26 cellular contexts compared by ENCODE assay signal in the genomic region with DNA sequence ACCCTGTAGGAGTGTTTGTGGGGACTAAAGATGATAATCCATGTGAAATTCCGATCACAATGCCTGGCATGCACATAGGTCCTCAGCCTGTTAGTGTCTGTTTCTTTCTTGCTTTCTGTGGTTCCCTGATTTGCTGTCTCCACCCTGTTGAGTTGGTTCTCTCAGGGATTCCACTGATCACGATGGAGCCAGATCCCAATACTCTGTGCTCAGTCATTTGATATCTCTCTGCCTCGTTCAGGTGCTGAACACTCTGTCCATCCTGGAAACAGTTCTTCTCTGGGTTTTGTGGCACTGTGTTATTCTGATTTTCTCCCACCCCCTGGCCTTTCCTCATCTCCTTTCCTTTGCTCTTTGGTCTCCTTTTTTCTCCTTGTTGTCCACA.
DNase-seq lines count a peak whose midpoint lies in the region; ATAC-seq, FAIRE-seq and TF ChIP-seq lines count a peak whose summit lies in the region.
"Had no signal": no experiment of that assay in that cellular context is flagged by ENCODE, and none has a peak within 500 bp of the region (broad histone marks: within the 10 kb centered on the region; RNA-seq: fewer than 3 reads in every experiment).

No MANE protein-coding gene starts in this region.

- H3K9me3 Mint-ChIP-seq in CD14-positive monocyte (peaks cover 0 to 1% (median 0%) of the 10 kb centered on the region in 7 donors), H9 (no peaks in the 10 kb centered on the region)
- H3K9me3 Mint-ChIP-seq: activated naive CD4-positive, alpha-beta T cell treated with anti-CD3 and anti-CD28 coated beads for 36 hours; nephron progenitor cell had no signal

- H2BK120ac ChIP-seq in mesenchymal stem cell (ENCODE audit: low read depth, low read length) (no peak overlapping the region), H9 (ENCODE audit: low read depth, low read length, poor library complexity, severe bottlenecking) (no peak overlapping the region)

- H3K4ac ChIP-seq in mesenchymal stem cell (ENCODE audit: low read depth in 1 of 2, low read length in 2 of 2) (no peak overlapping the region), H9 (ENCODE audit: low read depth, low read length) (no peak overlapping the region)

- TF ChIP-seq CTCF in A549 (IDR thresholded peaks at IDR 0.05) (no peak), CD14-positive monocyte (IDR thresholded peaks at IDR 0.05) (no peak), Panc1 (IDR thresholded peaks at IDR 0.05) (no peak), H9 (conservative IDR thresholded peaks at IDR 0.05) (no peak), GM13976 (IDR thresholded peaks at IDR 0.05; ENCODE audit: borderline replicate concordance, control extremely low read depth, extremely low read depth, insufficient read depth, missing control alignments) (no peak)

- H4K91ac ChIP-seq in mesenchymal stem cell (ENCODE audit: low read length) (no peak overlapping the region), H9 (ENCODE audit: insufficient read length, low read depth, low read length) (no peak overlapping the region)

- no peak overlapping the region for H2BK12ac ChIP-seq in mesenchymal stem cell (ENCODE audit: low read length in 2 of 2)
- H2BK12ac ChIP-seq in H9 (ENCODE audit: insufficient read length, low read depth, low read length): no peak overlapping the region

- peak overlapping the region; percentile 67 to 78 for H3K27ac ChIP-seq in A549
- H3K27ac ChIP-seq in Panc1 (ENCODE audit: low read length): peak overlapping the region; percentile 99
- H3K27ac ChIP-seq in mesenchymal stem cell (ENCODE audit: low read length, poor library complexity, severe bottlenecking): peak overlapping the region; percentile 43
- H3K27ac ChIP-seq in H9 (ENCODE audit: insufficient read length, low read depth, low read length): no peak overlapping the region
- H3K27ac ChIP-seq: C4-2B, lower lobe of right lung, PC-9, suprapubic skin, upper lobe of right lung had no signal

- no peak overlapping the region for H3K56ac ChIP-seq in H9 (ENCODE audit: insufficient read length, low read depth, low read length)

- H4K8ac ChIP-seq in mesenchymal stem cell (ENCODE audit: low read length) (no peak overlapping the region), H9 (replicated peaks; ENCODE audit: insufficient read length, low read depth, low read length) (no peak overlapping the region)

- no TSS peak for BruUV-seq in Panc1 (replicated peaks; lab: Mats Ljungman, UMichigan)

- intact Hi-C loops in CD14-positive monocyte (cut with micrococcal nuclease): no loop called here
- intact Hi-C loops in Panc1 (cut with micrococcal nuclease; ENCODE audit: unreplicated experiment): no loop called here

- H3K36me3 ChIP-seq in Panc1 (ENCODE audit: control insufficient read depth, insufficient read depth, low read length): no peaks in the 10 kb centered on the region
- H3K36me3 ChIP-seq in mesenchymal stem cell (ENCODE audit: control insufficient read depth in 1 of 2, insufficient read depth in 2 of 2, low read depth in 1 of 2, low read length in 2 of 2): no peaks in the 10 kb centered on the region
- H3K36me3 ChIP-seq: lower lobe of right lung, suprapubic skin, upper lobe of right lung had no signal

- in situ Hi-C loops in Panc1 (cut with HindIII; ENCODE audit: low pct_unique_long_range_greater_than_20kb, low sequenced_read_pairs) (no loop called here), GM13976 (cut with MboI; ENCODE audit: low sequenced_read_pairs, unreplicated experiment) (no loop called here)

- peak; percentile 31 to 56; a peak in 4 of 6 replicates for ATAC-seq in A549
- ATAC-seq in Panc1: 0 out of 2 replicates have a peak, but pooled peaks have one; percentile 8
- ATAC-seq: lower lobe of right lung, mucosa of descending colon, upper lobe of right lung had no signal

- H3T11ph ChIP-seq in H9 (ENCODE audit: low read length): no peak overlapping the region

- no peak for FAIRE-seq in A549 (lab: Jason Lieb, UNC)
- FAIRE-seq: bronchial epithelial cell, kidney had no signal

- H3K4me1 Mint-ChIP-seq in CD14-positive monocyte: peaks cover 72% of the 10 kb centered on the region
- peaks cover 31 to 34% of the 10 kb centered on the region in 2 experiments for H3K4me1 Mint-ChIP-seq in H9

- WGBS in A549 (ENCODE audit: missing lambda C conversion rate): 10% methylated on average over 3 of the region's 3 CpGs
- WGBS in mesenchymal stem cell: 90% methylated on average over 3 of the region's 3 CpGs
- WGBS in H9 (ENCODE audit: extremely low coverage, insufficient read length, low lambda C conversion rate): no CpG with 5 or more reads among the region's 3 CpGs

- H3K36me3 Mint-ChIP-seq in CD14-positive monocyte (peaks cover 48 to 51% of the 10 kb centered on the region in 2 donors), H9 (ENCODE audit: insufficient read depth in 1 of 3, low read depth in 3 of 3) (no peaks in the 10 kb centered on the region; a peak in 1 of 7 replicates)

- H2AK5ac ChIP-seq in mesenchymal stem cell (ENCODE audit: low read length, severe bottlenecking): peak overlapping the region; percentile 87
- H2AK5ac ChIP-seq in H9 (ENCODE audit: insufficient read length, low read length): no peak overlapping the region

- H3K23me2 ChIP-seq in H9 (ENCODE audit: insufficient read length, low read depth, low read length, poor library complexity, severe bottlenecking): no peaks in the 10 kb centered on the region

- H3K23ac ChIP-seq in mesenchymal stem cell (ENCODE audit: low read length in 2 of 2) (no peak overlapping the region), H9 (ENCODE audit: insufficient read length, low read depth, low read length) (no peak overlapping the region)

- no peak overlapping the region for H4K5ac ChIP-seq in H9 (ENCODE audit: insufficient read length, low read depth, low read length)

- TF ChIP-seq POLR2A in A549 (IDR thresholded peaks at IDR 0.05; ENCODE audit: low read length): no peak

- H3K4me3 Mint-ChIP-seq in CD14-positive monocyte (no peak overlapping the region), H9 (no peak overlapping the region)
- H3K4me3 Mint-ChIP-seq: activated naive CD4-positive, alpha-beta T cell treated with anti-CD3 and anti-CD28 coated beads for 36 hours; nephron progenitor cell had no signal

- CTCF ChIA-PET in A549 (lab: Yijun Ruan, JAX): interaction anchor here (0.6 to 2.5 kb wide), 5 partner anchors 10 to 60 kb away, joined by 3 to 9 read pairs (median 4); a partner anchor contains a TSS
- CTCF ChIA-PET in Panc1 (lab: Charles Lee): no interaction called here

- no peaks in the 10 kb centered on the region for H3K79me2 ChIP-seq in H9 (ENCODE audit: insufficient read depth, low read length)

- H2BK5ac ChIP-seq in mesenchymal stem cell (ENCODE audit: low read depth, low read length, poor library complexity, severe bottlenecking) (no peak overlapping the region), H9 (ENCODE audit: insufficient read length, low read length) (no peak overlapping the region)

- TF ChIP-seq RAD21 in A549 (conservative IDR thresholded peaks at IDR 0.05 in 1 of 2, IDR thresholded peaks at IDR 0.05 in 1 of 2): no peak

- H3K27ac Mint-ChIP-seq in CD14-positive monocyte: peak overlapping the region in 4 of 7 donors; percentile 0 to 67 (median 16)
- no peak overlapping the region for H3K27ac Mint-ChIP-seq in H9
- H3K27ac Mint-ChIP-seq: activated naive CD4-positive, alpha-beta T cell treated with anti-CD3 and anti-CD28 coated beads for 36 hours; nephron progenitor cell had no signal

- H3K27me3 Mint-ChIP-seq in CD14-positive monocyte (ENCODE audit: low read depth in 3 of 3) (no peaks in the 10 kb centered on the region), H9 (ENCODE audit: low read depth) (no peaks in the 10 kb centered on the region)

- no peaks in the 10 kb centered on the region for H4K20me1 ChIP-seq in H9 (ENCODE audit: control insufficient read depth, insufficient read depth, insufficient read length)

- H3K4me3 ChIP-seq in A549: peak overlapping the region; percentile 7; the same call in 1 of the 3 replicates
- H3K4me3 ChIP-seq in Panc1 (ENCODE audit: low read depth in 2 of 2, low read length in 2 of 2): peak overlapping the region in 1 of 2 experiments; percentile 1; a peak in 1 of 4 replicates
- H3K4me3 ChIP-seq in mesenchymal stem cell (ENCODE audit: insufficient read depth in 1 of 2, low read depth in 1 of 2, low read length in 2 of 2): no peak overlapping the region
- H3K4me3 ChIP-seq: lower lobe of right lung, mucosa of descending colon, PC-9, suprapubic skin, upper lobe of right lung had no signal

- no peaks in the 10 kb centered on the region for H3K9me3 ChIP-seq in A549
- H3K9me3 ChIP-seq in Panc1 (ENCODE audit: control insufficient read depth, insufficient read depth, low read depth, low read length): no peaks in the 10 kb centered on the region
- H3K9me3 ChIP-seq in mesenchymal stem cell (ENCODE audit: control insufficient read depth, low read length): no peaks in the 10 kb centered on the region
- H3K9me3 ChIP-seq in H9 (ENCODE audit: control insufficient read depth, low read depth, low read length): no peaks in the 10 kb centered on the region
- H3K9me3 ChIP-seq: lower lobe of right lung, mucosa of descending colon, suprapubic skin, upper lobe of right lung had no signal

- DNase-seq in A549 (ENCODE audit: low read depth in 1 of 2, low spot score in 1 of 2) (no peak), CD14-positive monocyte (ENCODE audit: low spot score) (no peak), Panc1 (ENCODE audit: low read depth, low spot score) (no peak), mesenchymal stem cell (no peak), H9 (no peak), HuH-7 (ENCODE audit: low spot score) (no peak), GM13976 (ENCODE audit: low spot score) (no peak), NCI-H345 treated with DMSO at 0.1 percent for 48 hours (lab: John Stamatoyannopoulos, UW; ENCODE audit: unreplicated experiment) (no peak)
- DNase-seq: activated CD4-positive, alpha-beta T cell treated with anti-CD3 and anti-CD28 coated beads, Interleukin-2, amount 50 U/mL, for 48 hours; activated CD4-positive, CD25-positive, alpha-beta regulatory T cell; activated naive CD4-positive, alpha-beta T cell treated with anti-CD3 and anti-CD28 coated beads for 36 hours; amygdala; cortex of kidney; kidney; lower lobe of right lung; mucosa of descending colon; NCI-H1105; nephron progenitor cell; PC-9; SHP77 treated with DMSO at 0.1 percent for 48 hours; stimulated activated CD4-positive, alpha-beta T cell treated with anti-CD3 and anti-CD28 coated beads, Interleukin-15, amount 100 ng/mL, for 24 hours; stimulated activated naive CD4-positive, alpha-beta T cell; upper lobe of right lung had no signal

- H2AFZ ChIP-seq in mesenchymal stem cell (ENCODE audit: low read depth, low read length) (no peak overlapping the region), H9 (ENCODE audit: low read length) (no peak overlapping the region)
- H2AFZ ChIP-seq: PC-9 had no signal

- POLR2A ChIA-PET in A549 (lab: Yijun Ruan, JAX) (interaction anchor here (0.9 to 1.0 kb wide), 3 partner anchors 8 to 61 kb away, joined by 3 read pairs; a partner anchor contains a TSS), Panc1 (lab: Charles Lee) (no interaction called here)

- H3K14ac ChIP-seq in mesenchymal stem cell (ENCODE audit: low read length in 2 of 2) (no peak overlapping the region), H9 (ENCODE audit: insufficient read depth, low read length) (no peak overlapping the region)

- H3K4me1 ChIP-seq in A549 (peaks cover 92% of the 10 kb centered on the region), Panc1 (ENCODE audit: control insufficient read depth, insufficient read depth, low read length) (peaks cover 80% of the 10 kb centered on the region), mesenchymal stem cell (ENCODE audit: control insufficient read depth, insufficient read depth, low read depth, low read length) (peaks cover 16% of the 10 kb centered on the region), H9 (ENCODE audit: insufficient read depth, low read length) (no peaks in the 10 kb centered on the region; the same call in 1 of the 2 replicates)

- no peak for TF ChIP-seq EP300 in A549 (IDR thresholded peaks at IDR 0.05)

- peak overlapping the region; percentile 78 for H3K4me2 ChIP-seq in A549
- H3K4me2 ChIP-seq in mesenchymal stem cell (ENCODE audit: low read length, poor library complexity, severe bottlenecking): peak overlapping the region; percentile 23
- H3K4me2 ChIP-seq in H9 (ENCODE audit: insufficient read depth, insufficient read length, low read length): no peak overlapping the region
- H3K4me2 ChIP-seq: PC-9 had no signal

- H2BK15ac ChIP-seq in mesenchymal stem cell (ENCODE audit: low read depth, poor library complexity, severe bottlenecking): no peak overlapping the region
- H2BK15ac ChIP-seq in H9 (ENCODE audit: low read depth, low read length): no peak overlapping the region

- peaks cover 29% of the 10 kb centered on the region for H3K79me1 ChIP-seq in mesenchymal stem cell (replicated peaks; ENCODE audit: low read length, poor library complexity, severe bottlenecking)
- H3K79me1 ChIP-seq in H9 (ENCODE audit: insufficient read depth, low read depth, low read length, poor library complexity, severe bottlenecking): no peaks in the 10 kb centered on the region

- H3K27me3 ChIP-seq in Panc1 (ENCODE audit: control insufficient read depth, insufficient read depth, low read length): no peaks in the 10 kb centered on the region
- H3K27me3 ChIP-seq in mesenchymal stem cell (ENCODE audit: control insufficient read depth in 1 of 2, insufficient read depth in 1 of 2, low read length in 2 of 2): no peaks in the 10 kb centered on the region
- H3K27me3 ChIP-seq in H9 (ENCODE audit: insufficient read depth, low read length): no peaks in the 10 kb centered on the region
- H3K27me3 ChIP-seq: suprapubic skin, upper lobe of right lung had no signal

- H3K18ac ChIP-seq in mesenchymal stem cell (ENCODE audit: low read depth in 1 of 2, low read length in 2 of 2): no peak overlapping the region
- no peak overlapping the region for H3K18ac ChIP-seq in H9 (ENCODE audit: insufficient read length, low read depth, low read length)

- H3K9ac ChIP-seq in mesenchymal stem cell (ENCODE audit: low read length): peak overlapping the region; percentile 44
- no peak overlapping the region for H3K9ac ChIP-seq in H9 (ENCODE audit: extremely low read depth, insufficient read length, low read length)

- H2BK20ac ChIP-seq in H9 (ENCODE audit: low read depth, low read length, poor library complexity, severe bottlenecking): no peak overlapping the region

Comparison
In these comparisons a context has a peak if more than half of its experiments do, and no peak if none do; other contexts are left out.
1. H3K27ac Mint-ChIP-seq: peak in CD14-positive monocyte (4 of 7); none in H9 (0 of 3).